In the genomic region with DNA sequence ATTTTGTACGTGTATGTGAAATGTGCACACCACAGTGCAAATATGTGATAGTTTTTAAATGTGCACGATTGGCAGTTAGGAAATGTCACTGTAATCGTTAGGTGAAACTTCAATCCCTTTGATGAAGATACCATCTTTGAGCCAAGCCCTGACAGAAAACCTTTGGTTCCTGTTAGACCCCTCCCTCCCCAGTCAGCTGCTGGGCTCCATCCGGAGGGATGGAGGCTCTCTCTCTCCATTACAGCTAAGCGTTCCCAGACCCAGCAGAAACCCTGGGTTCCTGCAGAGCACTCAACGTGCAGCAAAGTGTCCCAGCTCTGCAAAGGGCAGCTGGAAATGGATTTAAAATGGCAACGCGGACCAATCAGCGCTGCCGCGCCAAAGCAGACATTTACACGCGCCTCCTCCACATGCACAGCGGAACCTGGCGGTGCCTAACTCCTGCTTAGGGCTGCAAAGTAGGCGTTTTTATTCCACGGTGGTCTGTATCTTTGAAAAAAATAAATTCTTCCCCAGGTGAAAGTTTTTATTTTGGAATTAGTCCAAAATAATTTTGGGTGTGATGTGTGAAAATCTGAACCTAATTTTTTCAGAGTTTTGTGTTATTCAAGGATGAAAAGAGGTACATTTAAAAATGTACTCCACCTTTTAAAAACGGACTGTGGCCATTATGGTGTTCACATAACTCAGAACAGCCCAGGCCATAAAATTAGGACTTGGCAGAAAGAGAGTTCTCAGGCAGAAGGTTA, we compare ENCODE assay signal across 1 cellular context.
A peak's percentile ranks its signal among the peaks of the same experiment; 100 is the strongest.
TF ChIP-seq lines count a peak whose summit lies in the region.

No MANE protein-coding gene starts in this region.

TF ChIP-seq in HepG2, 621 proteins besides CTCF, POLR2A, EP300 and RAD21 (continues in another document):
- peak; percentile 34 for TF ChIP-seq STAG1 (CRISPR knock-in tag; IDR thresholded peaks at IDR 0.05)
- TF ChIP-seq ZNF232 (CRISPR knock-in tag; IDR thresholded peaks at IDR 0.05; ENCODE audit: borderline replicate concordance), result peak; percentile 67; the same call in 1 of the 2 replicates
- no peak for TF ChIP-seq YEATS2 (CRISPR knock-in tag; IDR thresholded peaks at IDR 0.05; ENCODE audit: borderline replicate concordance)
- TF ChIP-seq, protein P1, sequence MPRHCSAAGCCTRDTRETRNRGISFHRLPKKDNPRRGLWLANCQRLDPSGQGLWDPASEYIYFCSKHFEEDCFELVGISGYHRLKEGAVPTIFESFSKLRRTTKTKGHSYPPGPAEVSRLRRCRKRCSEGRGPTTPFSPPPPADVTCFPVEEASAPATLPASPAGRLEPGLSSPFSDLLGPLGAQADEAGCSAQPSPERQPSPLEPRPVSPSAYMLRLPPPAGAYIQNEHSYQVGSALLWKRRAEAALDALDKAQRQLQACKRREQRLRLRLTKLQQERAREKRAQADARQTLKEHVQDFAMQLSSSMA (CRISPR knock-in tag; IDR thresholded peaks at IDR 0.05), result no peak
- 0 out of 4 replicates have a peak, but pooled peaks of 1 of the 2 experiments have one; percentile 33 for TF ChIP-seq KLF16 (CRISPR knock-in tag; IDR thresholded peaks at IDR 0.05)
- peak; percentile 80 for TF ChIP-seq POLR2G (IDR thresholded peaks at IDR 0.05; ENCODE audit: low read depth, low read length)
- no peak for TF ChIP-seq ASH2L (IDR thresholded peaks at IDR 0.05; ENCODE audit: insufficient read length, low read depth, low read length)
- TF ChIP-seq, protein P2, sequence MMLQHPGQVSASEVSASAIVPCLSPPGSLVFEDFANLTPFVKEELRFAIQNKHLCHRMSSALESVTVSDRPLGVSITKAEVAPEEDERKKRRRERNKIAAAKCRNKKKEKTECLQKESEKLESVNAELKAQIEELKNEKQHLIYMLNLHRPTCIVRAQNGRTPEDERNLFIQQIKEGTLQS (CRISPR knock-in tag; IDR thresholded peaks at IDR 0.05), result no peak
- TF ChIP-seq, protein P3, sequence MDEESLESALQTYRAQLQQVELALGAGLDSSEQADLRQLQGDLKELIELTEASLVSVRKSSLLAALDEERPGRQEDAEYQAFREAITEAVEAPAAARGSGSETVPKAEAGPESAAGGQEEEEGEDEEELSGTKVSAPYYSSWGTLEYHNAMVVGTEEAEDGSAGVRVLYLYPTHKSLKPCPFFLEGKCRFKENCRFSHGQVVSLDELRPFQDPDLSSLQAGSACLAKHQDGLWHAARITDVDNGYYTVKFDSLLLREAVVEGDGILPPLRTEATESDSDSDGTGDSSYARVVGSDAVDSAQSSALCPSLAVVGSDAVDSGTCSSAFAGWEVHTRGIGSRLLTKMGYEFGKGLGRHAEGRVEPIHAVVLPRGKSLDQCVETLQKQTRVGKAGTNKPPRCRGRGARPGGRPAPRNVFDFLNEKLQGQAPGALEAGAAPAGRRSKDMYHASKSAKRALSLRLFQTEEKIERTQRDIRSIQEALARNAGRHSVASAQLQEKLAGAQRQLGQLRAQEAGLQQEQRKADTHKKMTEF (CRISPR knock-in tag; IDR thresholded peaks at IDR 0.05), result peak; percentile 63
- TF ChIP-seq ZNF83 (CRISPR knock-in tag; IDR thresholded peaks at IDR 0.05; ENCODE audit: borderline replicate concordance), result no peak
- TF ChIP-seq ZNF383 (CRISPR knock-in tag; IDR thresholded peaks at IDR 0.05; ENCODE audit: borderline replicate concordance), result no peak
- peak; percentile 67 for TF ChIP-seq XRCC5 (optimal IDR thresholded peaks at IDR 0.05; ENCODE audit: low read length)
- peak; percentile 46; the same call in 1 of the 2 replicates for TF ChIP-seq MIXL1 (CRISPR knock-in tag; IDR thresholded peaks at IDR 0.05)
- TF ChIP-seq ZNF253 (CRISPR knock-in tag; IDR thresholded peaks at IDR 0.05; ENCODE audit: borderline replicate concordance), result no peak
- TF ChIP-seq CENPX (CRISPR knock-in tag; IDR thresholded peaks at IDR 0.05), result no peak
- TF ChIP-seq, protein P4, sequence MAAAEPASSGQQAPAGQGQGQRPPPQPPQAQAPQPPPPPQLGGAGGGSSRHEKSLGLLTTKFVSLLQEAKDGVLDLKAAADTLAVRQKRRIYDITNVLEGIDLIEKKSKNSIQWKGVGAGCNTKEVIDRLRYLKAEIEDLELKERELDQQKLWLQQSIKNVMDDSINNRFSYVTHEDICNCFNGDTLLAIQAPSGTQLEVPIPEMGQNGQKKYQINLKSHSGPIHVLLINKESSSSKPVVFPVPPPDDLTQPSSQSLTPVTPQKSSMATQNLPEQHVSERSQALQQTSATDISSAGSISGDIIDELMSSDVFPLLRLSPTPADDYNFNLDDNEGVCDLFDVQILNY (CRISPR knock-in tag; conservative IDR thresholded peaks at IDR 0.05), result 0 out of 2 replicates have a peak, but pooled peaks have one; percentile 65
- no peak for TF ChIP-seq FLYWCH1 (CRISPR knock-in tag; IDR thresholded peaks at IDR 0.05)
- TF ChIP-seq, protein P5, sequence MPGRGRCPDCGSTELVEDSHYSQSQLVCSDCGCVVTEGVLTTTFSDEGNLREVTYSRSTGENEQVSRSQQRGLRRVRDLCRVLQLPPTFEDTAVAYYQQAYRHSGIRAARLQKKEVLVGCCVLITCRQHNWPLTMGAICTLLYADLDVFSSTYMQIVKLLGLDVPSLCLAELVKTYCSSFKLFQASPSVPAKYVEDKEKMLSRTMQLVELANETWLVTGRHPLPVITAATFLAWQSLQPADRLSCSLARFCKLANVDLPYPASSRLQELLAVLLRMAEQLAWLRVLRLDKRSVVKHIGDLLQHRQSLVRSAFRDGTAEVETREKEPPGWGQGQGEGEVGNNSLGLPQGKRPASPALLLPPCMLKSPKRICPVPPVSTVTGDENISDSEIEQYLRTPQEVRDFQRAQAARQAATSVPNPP (CRISPR knock-in tag; IDR thresholded peaks at IDR 0.05), result peak; percentile 58; the same call in 1 of the 2 replicates
- TF ChIP-seq, protein P6, sequence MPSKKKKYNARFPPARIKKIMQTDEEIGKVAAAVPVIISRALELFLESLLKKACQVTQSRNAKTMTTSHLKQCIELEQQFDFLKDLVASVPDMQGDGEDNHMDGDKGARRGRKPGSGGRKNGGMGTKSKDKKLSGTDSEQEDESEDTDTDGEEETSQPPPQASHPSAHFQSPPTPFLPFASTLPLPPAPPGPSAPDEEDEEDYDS (CRISPR knock-in tag; IDR thresholded peaks at IDR 0.05), result peak; percentile 95
- TF ChIP-seq, protein P7, sequence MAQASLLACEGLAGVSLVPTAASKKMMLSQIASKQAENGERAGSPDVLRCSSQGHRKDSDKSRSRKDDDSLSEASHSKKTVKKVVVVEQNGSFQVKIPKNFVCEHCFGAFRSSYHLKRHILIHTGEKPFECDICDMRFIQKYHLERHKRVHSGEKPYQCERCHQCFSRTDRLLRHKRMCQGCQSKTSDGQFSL (CRISPR knock-in tag; IDR thresholded peaks at IDR 0.05), result 0 out of 2 replicates have a peak, but pooled peaks have one; percentile 45
- no peak for TF ChIP-seq ZNF230 (CRISPR knock-in tag; IDR thresholded peaks at IDR 0.05)
- TF ChIP-seq, protein P8, sequence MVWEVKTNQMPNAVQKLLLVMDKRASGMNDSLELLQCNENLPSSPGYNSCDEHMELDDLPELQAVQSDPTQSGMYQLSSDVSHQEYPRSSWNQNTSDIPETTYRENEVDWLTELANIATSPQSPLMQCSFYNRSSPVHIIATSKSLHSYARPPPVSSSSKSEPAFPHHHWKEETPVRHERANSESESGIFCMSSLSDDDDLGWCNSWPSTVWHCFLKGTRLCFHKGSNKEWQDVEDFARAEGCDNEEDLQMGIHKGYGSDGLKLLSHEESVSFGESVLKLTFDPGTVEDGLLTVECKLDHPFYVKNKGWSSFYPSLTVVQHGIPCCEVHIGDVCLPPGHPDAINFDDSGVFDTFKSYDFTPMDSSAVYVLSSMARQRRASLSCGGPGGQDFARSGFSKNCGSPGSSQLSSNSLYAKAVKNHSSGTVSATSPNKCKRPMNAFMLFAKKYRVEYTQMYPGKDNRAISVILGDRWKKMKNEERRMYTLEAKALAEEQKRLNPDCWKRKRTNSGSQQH (CRISPR knock-in tag; IDR thresholded peaks at IDR 0.05; ENCODE audit: low read depth), result no peak
- no peak for TF ChIP-seq ZNF3 (CRISPR knock-in tag; IDR thresholded peaks at IDR 0.05)
- TF ChIP-seq ZNF33A (CRISPR knock-in tag; IDR thresholded peaks at IDR 0.05; ENCODE audit: borderline replicate concordance), result no peak
- TF ChIP-seq, protein P9, sequence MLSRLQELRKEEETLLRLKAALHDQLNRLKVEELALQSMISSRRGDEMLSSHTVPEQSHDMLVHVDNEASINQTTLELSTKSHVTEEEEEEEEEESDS (CRISPR knock-in tag; IDR thresholded peaks at IDR 0.05; ENCODE audit: borderline replicate concordance), result no peak
- TF ChIP-seq GABPA (IDR thresholded peaks at IDR 0.05; ENCODE audit: low read depth, low read length), result no peak
- TF ChIP-seq GABPA (CRISPR knock-in tag; IDR thresholded peaks at IDR 0.05; ENCODE audit: low read depth), result no peak; the same call in 1 of the 2 replicates
- TF ChIP-seq KMT2B (CRISPR knock-in tag; IDR thresholded peaks at IDR 0.05), result peak; percentile 74; the same call in 1 of the 2 replicates
- TF ChIP-seq GATAD2A (CRISPR knock-in tag; IDR thresholded peaks at IDR 0.05), result peak; percentile 25; the same call in 1 of the 2 replicates
- no peak for TF ChIP-seq SRF (IDR thresholded peaks at IDR 0.05; ENCODE audit: low read depth, low read length)
- TF ChIP-seq MEIS2 (CRISPR knock-in tag; IDR thresholded peaks at IDR 0.05), result no peak; the same call in 1 of the 2 replicates
- no peak for TF ChIP-seq ZNF451 (CRISPR knock-in tag; IDR thresholded peaks at IDR 0.05)
- TF ChIP-seq, protein P10, sequence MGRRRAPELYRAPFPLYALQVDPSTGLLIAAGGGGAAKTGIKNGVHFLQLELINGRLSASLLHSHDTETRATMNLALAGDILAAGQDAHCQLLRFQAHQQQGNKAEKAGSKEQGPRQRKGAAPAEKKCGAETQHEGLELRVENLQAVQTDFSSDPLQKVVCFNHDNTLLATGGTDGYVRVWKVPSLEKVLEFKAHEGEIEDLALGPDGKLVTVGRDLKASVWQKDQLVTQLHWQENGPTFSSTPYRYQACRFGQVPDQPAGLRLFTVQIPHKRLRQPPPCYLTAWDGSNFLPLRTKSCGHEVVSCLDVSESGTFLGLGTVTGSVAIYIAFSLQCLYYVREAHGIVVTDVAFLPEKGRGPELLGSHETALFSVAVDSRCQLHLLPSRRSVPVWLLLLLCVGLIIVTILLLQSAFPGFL (CRISPR knock-in tag; IDR thresholded peaks at IDR 0.05), result no peak
- TF ChIP-seq, protein P11, sequence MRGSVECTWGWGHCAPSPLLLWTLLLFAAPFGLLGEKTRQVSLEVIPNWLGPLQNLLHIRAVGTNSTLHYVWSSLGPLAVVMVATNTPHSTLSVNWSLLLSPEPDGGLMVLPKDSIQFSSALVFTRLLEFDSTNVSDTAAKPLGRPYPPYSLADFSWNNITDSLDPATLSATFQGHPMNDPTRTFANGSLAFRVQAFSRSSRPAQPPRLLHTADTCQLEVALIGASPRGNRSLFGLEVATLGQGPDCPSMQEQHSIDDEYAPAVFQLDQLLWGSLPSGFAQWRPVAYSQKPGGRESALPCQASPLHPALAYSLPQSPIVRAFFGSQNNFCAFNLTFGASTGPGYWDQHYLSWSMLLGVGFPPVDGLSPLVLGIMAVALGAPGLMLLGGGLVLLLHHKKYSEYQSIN (CRISPR knock-in tag; IDR thresholded peaks at IDR 0.05; ENCODE audit: borderline replicate concordance), result no peak
- TF ChIP-seq ZNF773 (CRISPR knock-in tag; IDR thresholded peaks at IDR 0.05; ENCODE audit: borderline replicate concordance), result no peak
- TF ChIP-seq NR2F1 (CRISPR knock-in tag; IDR thresholded peaks at IDR 0.05), result 0 out of 4 replicates have a peak, but pooled peaks of 1 of the 2 experiments have one; percentile 2
- peak; percentile 47; the same call in 1 of the 2 replicates for TF ChIP-seq PITX1 (CRISPR knock-in tag; IDR thresholded peaks at IDR 0.05)
- no peak for TF ChIP-seq ZNF563 (CRISPR knock-in tag; IDR thresholded peaks at IDR 0.05)
- no peak for TF ChIP-seq ADNP (CRISPR knock-in tag; IDR thresholded peaks at IDR 0.05)
- TF ChIP-seq, protein P12, sequence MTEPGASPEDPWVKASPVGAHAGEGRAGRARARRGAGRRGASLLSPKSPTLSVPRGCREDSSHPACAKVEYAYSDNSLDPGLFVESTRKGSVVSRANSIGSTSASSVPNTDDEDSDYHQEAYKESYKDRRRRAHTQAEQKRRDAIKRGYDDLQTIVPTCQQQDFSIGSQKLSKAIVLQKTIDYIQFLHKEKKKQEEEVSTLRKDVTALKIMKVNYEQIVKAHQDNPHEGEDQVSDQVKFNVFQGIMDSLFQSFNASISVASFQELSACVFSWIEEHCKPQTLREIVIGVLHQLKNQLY (CRISPR knock-in tag; IDR thresholded peaks at IDR 0.05), result peak; percentile 60; the same call in 1 of the 2 replicates
- TF ChIP-seq, protein P13, sequence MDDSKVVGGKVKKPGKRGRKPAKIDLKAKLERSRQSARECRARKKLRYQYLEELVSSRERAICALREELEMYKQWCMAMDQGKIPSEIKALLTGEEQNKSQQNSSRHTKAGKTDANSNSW (CRISPR knock-in tag; IDR thresholded peaks at IDR 0.05; ENCODE audit: borderline replicate concordance), result no peak
- TF ChIP-seq, protein P14, sequence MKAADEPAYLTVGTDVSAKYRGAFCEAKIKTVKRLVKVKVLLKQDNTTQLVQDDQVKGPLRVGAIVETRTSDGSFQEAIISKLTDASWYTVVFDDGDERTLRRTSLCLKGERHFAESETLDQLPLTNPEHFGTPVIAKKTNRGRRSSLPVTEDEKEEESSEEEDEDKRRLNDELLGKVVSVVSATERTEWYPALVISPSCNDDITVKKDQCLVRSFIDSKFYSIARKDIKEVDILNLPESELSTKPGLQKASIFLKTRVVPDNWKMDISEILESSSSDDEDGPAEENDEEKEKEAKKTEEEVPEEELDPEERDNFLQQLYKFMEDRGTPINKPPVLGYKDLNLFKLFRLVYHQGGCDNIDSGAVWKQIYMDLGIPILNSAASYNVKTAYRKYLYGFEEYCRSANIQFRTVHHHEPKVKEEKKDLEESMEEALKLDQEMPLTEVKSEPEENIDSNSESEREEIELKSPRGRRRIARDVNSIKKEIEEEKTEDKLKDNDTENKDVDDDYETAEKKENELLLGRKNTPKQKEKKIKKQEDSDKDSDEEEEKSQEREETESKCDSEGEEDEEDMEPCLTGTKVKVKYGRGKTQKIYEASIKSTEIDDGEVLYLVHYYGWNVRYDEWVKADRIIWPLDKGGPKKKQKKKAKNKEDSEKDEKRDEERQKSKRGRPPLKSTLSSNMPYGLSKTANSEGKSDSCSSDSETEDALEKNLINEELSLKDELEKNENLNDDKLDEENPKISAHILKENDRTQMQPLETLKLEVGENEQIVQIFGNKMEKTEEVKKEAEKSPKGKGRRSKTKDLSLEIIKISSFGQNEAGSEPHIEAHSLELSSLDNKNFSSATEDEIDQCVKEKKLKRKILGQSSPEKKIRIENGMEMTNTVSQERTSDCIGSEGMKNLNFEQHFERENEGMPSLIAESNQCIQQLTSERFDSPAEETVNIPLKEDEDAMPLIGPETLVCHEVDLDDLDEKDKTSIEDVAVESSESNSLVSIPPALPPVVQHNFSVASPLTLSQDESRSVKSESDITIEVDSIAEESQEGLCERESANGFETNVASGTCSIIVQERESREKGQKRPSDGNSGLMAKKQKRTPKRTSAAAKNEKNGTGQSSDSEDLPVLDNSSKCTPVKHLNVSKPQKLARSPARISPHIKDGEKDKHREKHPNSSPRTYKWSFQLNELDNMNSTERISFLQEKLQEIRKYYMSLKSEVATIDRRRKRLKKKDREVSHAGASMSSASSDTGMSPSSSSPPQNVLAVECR (CRISPR knock-in tag; IDR thresholded peaks at IDR 0.05; ENCODE audit: borderline replicate concordance), result no peak; the same call in 1 of the 2 replicates
- peak; percentile 68 for TF ChIP-seq KLF12 (CRISPR knock-in tag; IDR thresholded peaks at IDR 0.05; ENCODE audit: borderline replicate concordance)
- peak; percentile 86 for TF ChIP-seq POGZ (CRISPR knock-in tag; IDR thresholded peaks at IDR 0.05)
